Comparison of ENCODE assay signal across 13 cellular contexts in the genomic region with DNA sequence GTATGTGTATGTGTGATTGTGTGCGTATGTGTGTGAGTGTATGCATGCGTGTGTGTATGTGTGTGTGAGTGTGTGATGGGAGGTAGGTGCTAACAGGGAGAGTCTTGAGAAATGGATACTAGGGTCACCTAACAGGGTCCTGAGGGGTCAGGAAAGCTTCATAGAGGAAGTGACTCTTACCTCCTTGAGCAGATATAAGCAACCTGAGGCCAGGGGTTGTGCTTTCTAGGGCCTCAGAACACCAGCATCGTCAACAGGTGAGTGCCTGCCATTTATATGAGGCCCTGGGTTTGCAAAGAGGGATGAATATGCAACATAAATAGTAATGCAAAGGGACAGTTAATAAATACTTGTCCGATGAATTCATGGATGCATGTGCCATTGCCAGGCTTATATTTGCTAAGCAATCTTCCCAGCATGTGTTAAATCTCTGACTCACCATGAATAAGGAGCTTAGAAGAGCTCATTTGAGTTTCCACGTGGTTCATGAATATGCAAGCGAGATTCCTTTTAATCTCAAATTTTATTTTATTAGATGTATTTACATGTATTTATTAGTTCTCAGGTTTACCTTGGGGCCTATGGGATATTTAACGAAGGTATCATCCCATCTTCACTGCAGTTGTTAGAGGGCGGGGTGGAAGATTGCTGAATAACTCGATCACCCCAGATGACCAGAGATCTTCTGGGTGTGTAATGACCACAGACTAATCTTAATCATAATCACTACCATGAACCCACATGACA.
DNase-seq lines count a peak whose midpoint lies in the region; ATAC-seq, FAIRE-seq and TF ChIP-seq lines count a peak whose summit lies in the region.
"Had no signal": no experiment of that assay in that cellular context is flagged by ENCODE, and none has a peak within 500 bp of the region (broad histone marks: within the 10 kb centered on the region; RNA-seq: fewer than 3 reads in every experiment).

No MANE protein-coding gene starts in this region.

- no peak overlapping the region for H3K4me3 ChIP-seq in HFF-Myc (replicated peaks; ENCODE audit: low read depth, low read length)
- no peak overlapping the region for H3K4me3 ChIP-seq in lower lobe of right lung
- H3K4me3 ChIP-seq in OCI-LY7 (ENCODE audit: low read depth, low read length, poor library complexity, severe bottlenecking): no peak overlapping the region
- H3K4me3 ChIP-seq: thyroid gland had no signal

- TF ChIP-seq CTCF in HFF-Myc (IDR thresholded peaks at IDR 0.05; ENCODE audit: low read depth, low read length, missing control alignments) (no peak), foreskin keratinocyte (conservative IDR thresholded peaks at IDR 0.05) (no peak), D721Med (IDR thresholded peaks at IDR 0.05; ENCODE audit: insufficient read depth, missing control alignments) (no peak), lower lobe of right lung (IDR thresholded peaks at IDR 0.05) (no peak), nephron progenitor cell (IDR thresholded peaks at IDR 0.05) (no peak), OCI-LY7 (conservative IDR thresholded peaks at IDR 0.05; ENCODE audit: low read length) (no peak)

- POLR2A ChIA-PET in OCI-LY7 (lab: Charles Lee): no interaction called here

- H3K36me3 ChIP-seq in lower lobe of right lung (no peaks in the 10 kb centered on the region), OCI-LY7 (ENCODE audit: insufficient read depth, low read length) (no peaks in the 10 kb centered on the region)
- H3K36me3 ChIP-seq: thyroid gland had no signal

- DNase-seq in AG20443 (ENCODE audit: low spot score): peak; percentile 84
- peak; percentile 67 for DNase-seq in HFF-Myc (ENCODE audit: extremely low read depth, low read depth)
- peak; percentile 40 for DNase-seq in T1000 (lab: John Stamatoyannopoulos, UW)
- peak; percentile 72 to 78 for DNase-seq in foreskin keratinocyte
- no peak for DNase-seq in D721Med (ENCODE audit: insufficient read length, low spot score)
- DNase-seq in lower lobe of right lung: no peak
- DNase-seq in nephron progenitor cell: no peak
- DNase-seq in OCI-LY7 (ENCODE audit: low spot score): no peak
- DNase-seq: activated gamma-delta T cell treated with Interleukin-2 at 50 U/mL for 16 hours; effector memory CD4-positive, alpha-beta T cell; immature natural killer cell; MV-4-11; thyroid gland had no signal

- no peak for FAIRE-seq in D721Med (lab: Jason Lieb, UNC)

- H3K36me3 Mint-ChIP-seq in nephron progenitor cell (ENCODE audit: low read depth): no peaks in the 10 kb centered on the region
- H3K36me3 Mint-ChIP-seq: immature natural killer cell had no signal

- no peaks in the 10 kb centered on the region for H3K9me2 ChIP-seq in OCI-LY7 (ENCODE audit: insufficient read depth, low read length)

- H4K20me1 ChIP-seq in OCI-LY7 (ENCODE audit: insufficient read depth, low read length): no peaks in the 10 kb centered on the region

- no peak overlapping the region for H3K27ac Mint-ChIP-seq in nephron progenitor cell
- H3K27ac Mint-ChIP-seq: immature natural killer cell had no signal

- H3K4me1 ChIP-seq in foreskin keratinocyte: no peaks in the 10 kb centered on the region
- no peaks in the 10 kb centered on the region for H3K4me1 ChIP-seq in lower lobe of right lung
- no peaks in the 10 kb centered on the region for H3K4me1 ChIP-seq in OCI-LY7 (ENCODE audit: insufficient read depth, low read length, poor library complexity, severe bottlenecking)
- H3K4me1 ChIP-seq: thyroid gland had no signal

- ATAC-seq in foreskin keratinocyte (peak; percentile 54), lower lobe of right lung (no peak)

- H3K9me3 Mint-ChIP-seq in nephron progenitor cell: no peaks in the 10 kb centered on the region
- H3K9me3 Mint-ChIP-seq: immature natural killer cell had no signal

- no peak overlapping the region for H3K4me2 ChIP-seq in OCI-LY7 (ENCODE audit: low read length)

- H3K79me2 ChIP-seq in OCI-LY7 (ENCODE audit: insufficient read depth, low read depth, low read length): no peaks in the 10 kb centered on the region

- intact Hi-C loops in lower lobe of right lung (cut with DNase I) (no loop called here), OCI-LY7 (cut with micrococcal nuclease; ENCODE audit: unreplicated experiment) (no loop called here)

- no peak overlapping the region for H3K4me3 Mint-ChIP-seq in nephron progenitor cell
- H3K4me3 Mint-ChIP-seq: immature natural killer cell had no signal

- peaks cover 3% of the 10 kb centered on the region for H3K4me1 Mint-ChIP-seq in nephron progenitor cell
- H3K4me1 Mint-ChIP-seq: immature natural killer cell had no signal

- CTCF ChIA-PET in OCI-LY7 (lab: Charles Lee; ENCODE audit: unreplicated experiment): no interaction called here

- BruUV-seq in OCI-LY7 (replicated peaks; lab: Mats Ljungman, UMichigan): no TSS peak

- H3K27ac ChIP-seq in foreskin keratinocyte (no peak overlapping the region), lower lobe of right lung (no peak overlapping the region), OCI-LY7 (ENCODE audit: low read depth, low read length, poor library complexity, severe bottlenecking) (no peak overlapping the region)
- H3K27ac ChIP-seq: thyroid gland had no signal

- no peaks in the 10 kb centered on the region for H3K9me3 ChIP-seq in lower lobe of right lung
- no peaks in the 10 kb centered on the region for H3K9me3 ChIP-seq in OCI-LY7 (ENCODE audit: low read length)
- H3K9me3 ChIP-seq: thyroid gland had no signal

- H3K27me3 Mint-ChIP-seq in nephron progenitor cell (ENCODE audit: low read depth, poor library complexity): peaks cover 9% of the 10 kb centered on the region

- no peak overlapping the region for H2AFZ ChIP-seq in OCI-LY7 (ENCODE audit: low read length)

- H3K27me3 ChIP-seq in foreskin keratinocyte (peaks cover 5% of the 10 kb centered on the region), lower lobe of right lung (ENCODE audit: low read depth) (peaks cover under 1% of the 10 kb centered on the region)
- H3K27me3 ChIP-seq: thyroid gland had no signal

Comparison
In these comparisons a context has a peak if more than half of its experiments do, and no peak if none do; other contexts are left out.
1. DNase-seq: peak in AG20443 (single experiment), HFF-Myc (single experiment), T1000 (single experiment) and foreskin keratinocyte (2 of 2); none in D721Med (single experiment), lower lobe of right lung (single experiment), nephron progenitor cell (single experiment) and OCI-LY7 (single experiment).